ENCODE assay signal across 15 cellular contexts in genomic region chr6:5338177-5338960, GRCh38.
DNase-seq lines count a peak whose midpoint lies in the region; ATAC-seq, FAIRE-seq and TF ChIP-seq lines count a peak whose summit lies in the region.
"Had no signal": no experiment of that assay in that cellular context is flagged by ENCODE, and none has a peak within 500 bp of the region (broad histone marks: within the 10 kb centered on the region; RNA-seq: fewer than 3 reads in every experiment).

No MANE protein-coding gene starts in this region.

- TF ChIP-seq CTCF in GM06990 (IDR thresholded peaks at IDR 0.05; ENCODE audit: insufficient read depth, low read length, poor library complexity, severe bottlenecking), result no peak
- no peak for TF ChIP-seq CTCF in colonic mucosa (IDR thresholded peaks at IDR 0.05)
- no peak for TF ChIP-seq CTCF in heart left ventricle (IDR thresholded peaks at IDR 0.05)

- peaks cover 11% of the 10 kb centered on the region for H3K4me1 Mint-ChIP-seq in T-helper 1 cell treated with Interleukin-12 subunit alpha and Interleukin-12 subunit beta and Interleukin-4 antibody, amounts not matched to agents 30 μg/mL and 1 μg/mL, for 36 hours (ENCODE audit: low read depth)

- H3K4me3 ChIP-seq in GM06990 (replicated peaks; ENCODE audit: low read depth, low read length), result peak overlapping the region; percentile 46
- no peak overlapping the region for H3K4me3 ChIP-seq in colonic mucosa
- no peak overlapping the region for H3K4me3 ChIP-seq in heart left ventricle
- H3K4me3 ChIP-seq: lower lobe of right lung had no signal

- peak; percentile 56 for ATAC-seq in GM18909 (IDR thresholded peaks at IDR 0.05; ENCODE audit: poor library complexity, unreplicated experiment)
- peak; percentile 40 for ATAC-seq in HG02759 (IDR thresholded peaks at IDR 0.05; ENCODE audit: unreplicated experiment)
- ATAC-seq in HG03469 (IDR thresholded peaks at IDR 0.05; ENCODE audit: unreplicated experiment), result no peak
- no peak for ATAC-seq in heart left ventricle
- ATAC-seq: lower lobe of right lung had no signal

- no peak for FAIRE-seq in H54 (lab: Jason Lieb, UNC)

- H3K4me1 ChIP-seq in colonic mucosa (no peaks in the 10 kb centered on the region), heart left ventricle (peaks cover 0 to 24% (median 3%) of the 10 kb centered on the region in 12 donors)
- H3K4me1 ChIP-seq: lower lobe of right lung had no signal

- H3K27me3 ChIP-seq in GM06990 (replicated peaks; ENCODE audit: control insufficient read depth, insufficient read depth, low read length), result no peaks in the 10 kb centered on the region
- no peaks in the 10 kb centered on the region for H3K27me3 ChIP-seq in colonic mucosa
- H3K27me3 ChIP-seq in heart left ventricle, result no peaks in the 10 kb centered on the region
- H3K27me3 ChIP-seq: neutrophil had no signal

- intact Hi-C loops in colonic mucosa (cut with DNase I) (no loop called here), heart left ventricle (cut with DNase I) (no loop called here)

- WGBS in heart left ventricle, 4 donors, result 80 to 87% (median 83%) methylated on average over 10 of the region's 10 CpGs

- H3K36me3 ChIP-seq in GM06990 (ENCODE audit: control insufficient read depth, insufficient read depth, low read length), result no peaks in the 10 kb centered on the region
- H3K36me3 ChIP-seq in colonic mucosa, result no peaks in the 10 kb centered on the region
- no peaks in the 10 kb centered on the region for H3K36me3 ChIP-seq in heart left ventricle
- H3K36me3 ChIP-seq: lower lobe of right lung, neutrophil had no signal

- peak overlapping the region; percentile 57 for H3K27ac Mint-ChIP-seq in T-helper 1 cell treated with Interleukin-12 subunit alpha and Interleukin-12 subunit beta and Interleukin-4 antibody, amounts not matched to agents 30 μg/mL and 1 μg/mL, for 36 hours

- H3K9me3 Mint-ChIP-seq in T-helper 1 cell treated with Interleukin-12 subunit alpha and Interleukin-12 subunit beta and Interleukin-4 antibody, amounts not matched to agents 30 μg/mL and 1 μg/mL, for 36 hours, result no peaks in the 10 kb centered on the region

- H3K9me3 ChIP-seq in colonic mucosa (no peaks in the 10 kb centered on the region), heart left ventricle (no peaks in the 10 kb centered on the region)
- H3K9me3 ChIP-seq: lower lobe of right lung, neutrophil had no signal

- no peaks in the 10 kb centered on the region for H3K36me3 Mint-ChIP-seq in T-helper 1 cell treated with Interleukin-12 subunit alpha and Interleukin-12 subunit beta and Interleukin-4 antibody, amounts not matched to agents 30 μg/mL and 1 μg/mL, for 36 hours (ENCODE audit: low read depth)

- no peak for TF ChIP-seq POLR2A in H54 (IDR thresholded peaks at IDR 0.05; ENCODE audit: low read depth, low read length)
- TF ChIP-seq POLR2A in heart left ventricle (IDR thresholded peaks at IDR 0.05), result no peak

- no peak overlapping the region for H3K9ac ChIP-seq in colonic mucosa (ENCODE audit: low read depth in 2 of 2, low read length in 2 of 2)

- no peaks in the 10 kb centered on the region for H3K27me3 Mint-ChIP-seq in T-helper 1 cell treated with Interleukin-12 subunit alpha and Interleukin-12 subunit beta and Interleukin-4 antibody, amounts not matched to agents 30 μg/mL and 1 μg/mL, for 36 hours (ENCODE audit: low read depth)

- DNase-seq in GM06990 (ENCODE audit: extremely low read depth, insufficient read length) (no peak), colonic mucosa (no peak), H54 (ENCODE audit: insufficient read length, low spot score) (no peak), heart left ventricle (no peak)
- DNase-seq: activated CD8-positive, alpha-beta memory T cell treated with anti-CD3 and anti-CD28 coated beads, Interleukin-2, amount 50 U/mL, for 4 hours; Karpas-422; lower lobe of right lung; NCI-H1694; NCI-H82; SHP77 had no signal

- H3K4me3 Mint-ChIP-seq in T-helper 1 cell treated with Interleukin-12 subunit alpha and Interleukin-12 subunit beta and Interleukin-4 antibody, amounts not matched to agents 30 μg/mL and 1 μg/mL, for 36 hours, result peak overlapping the region; percentile 61

- H3K27ac ChIP-seq in colonic mucosa (no peak overlapping the region), heart left ventricle (no peak overlapping the region)
- H3K27ac ChIP-seq: lower lobe of right lung, neutrophil had no signal

Comparison
In these comparisons a context has a peak if more than half of its experiments do, and no peak if none do; other contexts are left out.
1. ATAC-seq: peak in GM18909 (single experiment) and HG02759 (single experiment); none in HG03469 (single experiment) and heart left ventricle (0 of 4).